In the genomic region with DNA sequence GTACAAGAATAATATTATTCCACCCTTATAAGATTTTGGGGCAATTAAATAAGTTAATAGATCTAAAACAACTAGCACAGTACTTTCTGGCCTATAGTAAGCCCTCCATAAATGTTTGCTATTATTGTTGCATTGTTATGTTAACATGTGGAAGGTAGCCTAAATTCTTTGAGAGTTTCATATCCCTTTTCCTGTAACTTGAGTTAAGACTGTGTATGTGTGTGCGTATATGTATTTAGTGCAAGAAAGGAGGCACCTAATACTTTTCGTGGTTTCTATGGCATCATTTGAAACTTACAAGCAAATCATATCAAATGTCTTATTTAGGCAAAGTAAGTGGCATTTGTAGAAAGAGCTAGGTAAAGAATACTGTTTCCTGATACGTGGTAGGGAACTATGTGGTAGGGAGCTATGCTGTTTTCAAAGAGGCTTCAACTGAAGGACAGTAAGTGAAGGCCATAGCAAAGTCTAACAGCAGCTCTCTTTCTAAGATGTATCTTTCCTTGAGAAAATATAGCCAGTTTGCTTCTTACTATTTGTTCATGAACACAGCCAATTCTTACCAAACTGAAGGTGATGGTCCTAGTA, we compare ENCODE assay signal across 31 cellular contexts. TPM values are rescaled to one million over a fixed set of nuclear protein-coding genes. Genes with fewer than 3 reads are reported as not detected.
DNase-seq lines count a peak whose midpoint lies in the region; ATAC-seq, FAIRE-seq and TF ChIP-seq lines count a peak whose summit lies in the region.
"Had no signal": no experiment of that assay in that cellular context is flagged by ENCODE, and none has a peak within 500 bp of the region (broad histone marks: within the 10 kb centered on the region; RNA-seq: fewer than 3 reads in every experiment).

No MANE protein-coding gene starts in this region.

- H3K4me3 Mint-ChIP-seq in memory B cell, result no peak overlapping the region
- H3K4me3 Mint-ChIP-seq in activated CD4-positive, alpha-beta T cell treated with anti-CD3 and anti-CD28 coated beads, Interleukin-2, amount 10 ng/mL, durations not matched to agents 24 days and 14 days, result no peak overlapping the region
- H3K4me3 Mint-ChIP-seq in chondrocyte (ENCODE audit: unreplicated experiment), result no peak overlapping the region
- H3K4me3 Mint-ChIP-seq: activated CD8-positive, alpha-beta memory T cell treated with anti-CD3 and anti-CD28 coated beads, Interleukin-2, amount 10 ng/mL, durations not matched to agents 7 days and 5 days; activated naive CD8-positive, alpha-beta T cell treated with anti-CD3 and anti-CD28 coated beads, Interleukin-2, amount 10 ng/mL, durations not matched to agents 7 days and 5 days; activated T-cell treated with anti-CD3 and anti-CD28 coated beads, Interleukin-2, amount 50 U/mL, for 4 hours; CD8-positive, alpha-beta T cell; nephron; stimulated activated effector memory CD8-positive, alpha-beta T cell treated with anti-CD3 and anti-CD28 coated beads, Interleukin-12 subunit alpha, Interleukin-12 subunit beta, amount 100 ng/mL, for 72 hours had no signal

- no peaks in the 10 kb centered on the region for H3K27me3 ChIP-seq in Karpas-422 (ENCODE audit: low read length)
- H3K27me3 ChIP-seq: cardiac muscle cell had no signal

- no peak overlapping the region for H3K9ac ChIP-seq in Karpas-422 (ENCODE audit: low read length)

- H3K27me3 Mint-ChIP-seq in memory B cell, result no peaks in the 10 kb centered on the region
- H3K27me3 Mint-ChIP-seq in activated CD4-positive, alpha-beta T cell treated with anti-CD3 and anti-CD28 coated beads, Interleukin-2, amount 10 ng/mL, durations not matched to agents 24 days and 14 days, result no peaks in the 10 kb centered on the region
- no peaks in the 10 kb centered on the region for H3K27me3 Mint-ChIP-seq in chondrocyte (ENCODE audit: low read depth)
- H3K27me3 Mint-ChIP-seq: activated CD8-positive, alpha-beta memory T cell treated with anti-CD3 and anti-CD28 coated beads, Interleukin-2, amount 10 ng/mL, durations not matched to agents 7 days and 5 days; activated naive CD8-positive, alpha-beta T cell treated with anti-CD3 and anti-CD28 coated beads, Interleukin-2, amount 10 ng/mL, durations not matched to agents 7 days and 5 days had no signal

- TF ChIP-seq POLR2A in GM12891 (IDR thresholded peaks at IDR 0.05; ENCODE audit: low read depth, low read length), result no peak

- DNase-seq in GM12891 (ENCODE audit: insufficient read length, low spot score) (no peak), Karpas-422 (peak; percentile 49), OCI-LY7 (ENCODE audit: low spot score) (peak; percentile 27), memory B cell (ENCODE audit: low spot score in 2 of 2) (no peak), NCI-H1092 treated with DMSO at 0.1 percent for 48 hours (lab: John Stamatoyannopoulos, UW) (no peak), chondrocyte (ENCODE audit: low spot score) (no peak)
- DNase-seq in activated CD4-positive, alpha-beta T cell treated with anti-CD3 and anti-CD28 coated beads, Interleukin-2, amount 10 ng/mL, durations not matched to agents 24 days and 14 days, result no peak
- no peak for DNase-seq in activated CD4-positive, alpha-beta T cell treated with anti-CD3 and anti-CD28 coated beads, Interleukin-2, amount 50 U/mL, for 48 hours
- DNase-seq: activated CD4-positive, CD25-positive, alpha-beta regulatory T cell; activated CD8-positive, alpha-beta memory T cell treated with anti-CD3 and anti-CD28 coated beads, Interleukin-2, amount 10 ng/mL, durations not matched to agents 7 days and 5 days; activated gamma-delta T cell; activated naive CD8-positive, alpha-beta T cell treated with anti-CD3 and anti-CD28 coated beads, Interleukin-2, amount 10 ng/mL, durations not matched to agents 7 days and 5 days; activated T-cell treated with anti-CD3 and anti-CD28 coated beads, Interleukin-2, amount 50 U/mL, for 4 hours; CD8-positive, alpha-beta T cell; DMS 273 treated with DMSO at 0.1 percent for 48 hours; effector CD8-positive, alpha-beta T cell; hippocampal formation; NCI-H1105 treated with DMSO at 0.1 percent for 48 hours; NCI-H1930; NCI-H526; NK-92 treated with Interleukin-12 subunit alpha and Interleukin-12 subunit beta, amount 100 ng/mL, for 24 hours; substantia nigra had no signal

- H3K4me3 ChIP-seq in Karpas-422 (ENCODE audit: low read length), result no peak overlapping the region
- no peak overlapping the region for H3K4me3 ChIP-seq in OCI-LY7 (ENCODE audit: low read depth, low read length, poor library complexity, severe bottlenecking)
- H3K4me3 ChIP-seq: cardiac muscle cell, coronary artery, HAP-1 had no signal

- H3K9me3 Mint-ChIP-seq in memory B cell (peaks cover 1% of the 10 kb centered on the region), chondrocyte (ENCODE audit: low read depth) (peaks cover 5% of the 10 kb centered on the region)
- no peaks in the 10 kb centered on the region for H3K9me3 Mint-ChIP-seq in activated CD4-positive, alpha-beta T cell treated with anti-CD3 and anti-CD28 coated beads, Interleukin-2, amount 10 ng/mL, durations not matched to agents 24 days and 14 days
- H3K9me3 Mint-ChIP-seq: activated naive CD8-positive, alpha-beta T cell treated with anti-CD3 and anti-CD28 coated beads, Interleukin-2, amount 10 ng/mL, durations not matched to agents 7 days and 5 days; stimulated activated effector memory CD8-positive, alpha-beta T cell treated with anti-CD3 and anti-CD28 coated beads, Interleukin-12 subunit alpha, Interleukin-12 subunit beta, amount 100 ng/mL, for 72 hours had no signal

- no peak overlapping the region for H3K4me2 ChIP-seq in Karpas-422 (ENCODE audit: low read depth, low read length, poor library complexity, severe bottlenecking)
- 0 out of 2 replicates have a peak overlapping the region, but pooled peaks have one; percentile 4 for H3K4me2 ChIP-seq in OCI-LY7 (ENCODE audit: low read length)

- H3K79me2 ChIP-seq in Karpas-422 (ENCODE audit: low read length) (no peaks in the 10 kb centered on the region), OCI-LY7 (ENCODE audit: insufficient read depth, low read depth, low read length) (no peaks in the 10 kb centered on the region)

- H3K27ac ChIP-seq in Karpas-422 (ENCODE audit: low read length) (no peak overlapping the region), OCI-LY7 (ENCODE audit: low read depth, low read length, poor library complexity, severe bottlenecking) (no peak overlapping the region)
- H3K27ac ChIP-seq: cardiac muscle cell, coronary artery, HL-60 had no signal

- H2AFZ ChIP-seq in Karpas-422 (ENCODE audit: low read length) (no peak overlapping the region), OCI-LY7 (ENCODE audit: low read length) (no peak overlapping the region)

- H3K9me3 ChIP-seq in Karpas-422 (ENCODE audit: low read length) (no peaks in the 10 kb centered on the region), OCI-LY7 (ENCODE audit: low read length) (0 out of 2 replicates have a peak, but pooled peaks cover 8% of the 10 kb centered on the region)
- H3K9me3 ChIP-seq: HAP-1 had no signal

- H3K27ac Mint-ChIP-seq in memory B cell (no peak overlapping the region), chondrocyte (ENCODE audit: unreplicated experiment) (no peak overlapping the region)
- H3K27ac Mint-ChIP-seq in activated CD4-positive, alpha-beta T cell treated with anti-CD3 and anti-CD28 coated beads, Interleukin-2, amount 10 ng/mL, durations not matched to agents 24 days and 14 days, result no peak overlapping the region
- H3K27ac Mint-ChIP-seq: activated CD8-positive, alpha-beta memory T cell treated with anti-CD3 and anti-CD28 coated beads, Interleukin-2, amount 10 ng/mL, durations not matched to agents 7 days and 5 days; activated naive CD8-positive, alpha-beta T cell treated with anti-CD3 and anti-CD28 coated beads, Interleukin-2, amount 10 ng/mL, durations not matched to agents 7 days and 5 days; CD8-positive, alpha-beta T cell; nephron; stimulated activated effector memory CD8-positive, alpha-beta T cell treated with anti-CD3 and anti-CD28 coated beads, Interleukin-12 subunit alpha, Interleukin-12 subunit beta, amount 100 ng/mL, for 72 hours had no signal

- CTCF ChIA-PET in OCI-LY7 (lab: Charles Lee; ENCODE audit: unreplicated experiment), result no interaction called here

- H3K36me3 ChIP-seq in Karpas-422 (ENCODE audit: insufficient read depth, low read length) (no peaks in the 10 kb centered on the region), OCI-LY7 (ENCODE audit: insufficient read depth, low read length) (no peaks in the 10 kb centered on the region)
- H3K36me3 ChIP-seq: HAP-1 had no signal

- FAIRE-seq in GM12891 (lab: Jason Lieb, UNC), result peak; percentile 50
- FAIRE-seq: A204.1, astrocyte, RCC 7860 had no signal

- no peak for TF ChIP-seq CTCF in OCI-LY7 (conservative IDR thresholded peaks at IDR 0.05; ENCODE audit: low read length)
- no peak for TF ChIP-seq CTCF in chondrocyte (IDR thresholded peaks at IDR 0.05)

- H3K4me1 Mint-ChIP-seq in memory B cell (peaks cover 2% of the 10 kb centered on the region), chondrocyte (ENCODE audit: low read depth) (no peaks in the 10 kb centered on the region)
- no peaks in the 10 kb centered on the region for H3K4me1 Mint-ChIP-seq in activated CD4-positive, alpha-beta T cell treated with anti-CD3 and anti-CD28 coated beads, Interleukin-2, amount 10 ng/mL, durations not matched to agents 24 days and 14 days
- H3K4me1 Mint-ChIP-seq: activated CD8-positive, alpha-beta memory T cell treated with anti-CD3 and anti-CD28 coated beads, Interleukin-2, amount 10 ng/mL, durations not matched to agents 7 days and 5 days; activated naive CD8-positive, alpha-beta T cell treated with anti-CD3 and anti-CD28 coated beads, Interleukin-2, amount 10 ng/mL, durations not matched to agents 7 days and 5 days; nephron; stimulated activated effector memory CD8-positive, alpha-beta T cell treated with anti-CD3 and anti-CD28 coated beads, Interleukin-12 subunit alpha, Interleukin-12 subunit beta, amount 100 ng/mL, for 72 hours had no signal

- ATAC-seq in memory B cell (ENCODE audit: low read depth), result peak; percentile 76
- ATAC-seq: activated CD8-positive, alpha-beta memory T cell treated with anti-CD3 and anti-CD28 coated beads, Interleukin-2, amount 10 ng/mL, durations not matched to agents 7 days and 5 days; activated T-cell treated with anti-CD3 and anti-CD28 coated beads, Interleukin-2, amount 50 U/mL, for 4 hours; CD8-positive, alpha-beta T cell; stimulated activated effector memory CD8-positive, alpha-beta T cell treated with anti-CD3 and anti-CD28 coated beads, Interleukin-12 subunit alpha, Interleukin-12 subunit beta, amount 100 ng/mL, for 72 hours had no signal

- H3K9me2 ChIP-seq in Karpas-422 (replicated peaks; ENCODE audit: insufficient read depth, low read length), result no peaks in the 10 kb centered on the region
- no peaks in the 10 kb centered on the region for H3K9me2 ChIP-seq in OCI-LY7 (ENCODE audit: insufficient read depth, low read length)

- H3K4me1 ChIP-seq in Karpas-422 (ENCODE audit: low read length) (peaks cover 9% of the 10 kb centered on the region), OCI-LY7 (ENCODE audit: insufficient read depth, low read length, poor library complexity, severe bottlenecking) (peaks cover 9% of the 10 kb centered on the region)

- no TSS peak for BruUV-seq in OCI-LY7 (replicated peaks; lab: Mats Ljungman, UMichigan)

- POLR2A ChIA-PET in OCI-LY7 (lab: Charles Lee), result interaction anchor here (0.6 to 1.5 kb wide), 5 partner anchors 9 to 147 kb away, joined by 3 to 6 read pairs (median 4); no protein-coding TSS in a partner anchor

- H3K36me3 Mint-ChIP-seq in memory B cell (peaks cover 10% of the 10 kb centered on the region), chondrocyte (ENCODE audit: low read depth) (peaks cover 2% of the 10 kb centered on the region)
- no peaks in the 10 kb centered on the region for H3K36me3 Mint-ChIP-seq in activated CD4-positive, alpha-beta T cell treated with anti-CD3 and anti-CD28 coated beads, Interleukin-2, amount 10 ng/mL, durations not matched to agents 24 days and 14 days (ENCODE audit: low read depth)
- H3K36me3 Mint-ChIP-seq: activated CD8-positive, alpha-beta memory T cell treated with anti-CD3 and anti-CD28 coated beads, Interleukin-2, amount 10 ng/mL, durations not matched to agents 7 days and 5 days; CD8-positive, alpha-beta T cell; stimulated activated effector memory CD8-positive, alpha-beta T cell treated with anti-CD3 and anti-CD28 coated beads, Interleukin-12 subunit alpha, Interleukin-12 subunit beta, amount 100 ng/mL, for 72 hours had no signal

- intact Hi-C loops in OCI-LY7 (cut with micrococcal nuclease; ENCODE audit: unreplicated experiment), result no loop called here
- intact Hi-C loops in activated CD4-positive, alpha-beta T cell treated with anti-CD3 and anti-CD28 coated beads, Interleukin-2, amount 10 ng/mL, durations not matched to agents 24 days and 14 days (cut with micrococcal nuclease), result no loop called here

- H4K20me1 ChIP-seq in Karpas-422 (ENCODE audit: insufficient read depth, low read depth, low read length), result no peaks in the 10 kb centered on the region
- H4K20me1 ChIP-seq in OCI-LY7 (ENCODE audit: insufficient read depth, low read length), result no peaks in the 10 kb centered on the region

RNA-seq across cellular contexts. Expression of gene C2orf74, which starts 36.8 kb away (rescaled TPM):
- polyA plus RNA-seq in GM12891 (2012; ENCODE audit: low read depth, missing spikeins), result 22.0 TPM
- 7.6 and 21.4 TPM in 2 replicates for total RNA-seq in Karpas-422 (2014; rRNA removed; shearing (Covaris generic); ENCODE audit: low replicate concordance)
- total RNA-seq in OCI-LY7 (2014; rRNA removed; shearing (Covaris generic)), result 6.4 and 7.0 TPM in 2 replicates
- total RNA-seq in OCI-LY7 (2022), result 9.3 and 11.5 TPM in 2 replicates
- total RNA-seq in activated CD4-positive, alpha-beta T cell treated with anti-CD3 and anti-CD28 coated beads, Interleukin-2, amount 10 ng/mL, durations not matched to agents 24 days and 14 days, result 5.7 and 8.7 TPM in 2 replicates
- 5.6 to 10.4 TPM (median 9.7 TPM) in 3 replicates for total RNA-seq in chondrocyte

RNA-seq across cellular contexts. Expression of gene SANBR, which starts 59.5 kb away (rescaled TPM):
- polyA plus RNA-seq in GM12891 (2012; ENCODE audit: low read depth, missing spikeins), result 2.3 TPM
- 11.2 and 13.3 TPM in 2 replicates for total RNA-seq in Karpas-422 (2014; rRNA removed; shearing (Covaris generic); ENCODE audit: low replicate concordance)
- total RNA-seq in OCI-LY7 (2014; rRNA removed; shearing (Covaris generic)), result 7.9 and 8.3 TPM in 2 replicates
- 11.9 and 13.6 TPM in 2 replicates for total RNA-seq in OCI-LY7 (2022)
- 3.1 and 3.4 TPM in 2 replicates for total RNA-seq in activated CD4-positive, alpha-beta T cell treated with anti-CD3 and anti-CD28 coated beads, Interleukin-2, amount 10 ng/mL, durations not matched to agents 24 days and 14 days
- total RNA-seq in chondrocyte, result 11.8 to 16.9 TPM (median 12.1 TPM) in 3 replicates

Comparison
In these comparisons a context has a peak if more than half of its experiments do, and no peak if none do; other contexts are left out.
1. DNase-seq: peak in Karpas-422 (single experiment) and OCI-LY7 (single experiment); none in GM12891 (single experiment), memory B cell (0 of 2), activated CD4-positive, alpha-beta T cell treated with anti-CD3 and anti-CD28 coated beads, Interleukin-2, amount 10 ng/mL, durations not matched to agents 24 days and 14 days (single experiment), NCI-H1092 treated with DMSO at 0.1 percent for 48 hours (single experiment), chondrocyte (single experiment) and activated CD4-positive, alpha-beta T cell treated with anti-CD3 and anti-CD28 coated beads, Interleukin-2, amount 50 U/mL, for 48 hours (0 of 2).